Comparison of ENCODE assay signal across 1 cellular context in the genomic region with DNA sequence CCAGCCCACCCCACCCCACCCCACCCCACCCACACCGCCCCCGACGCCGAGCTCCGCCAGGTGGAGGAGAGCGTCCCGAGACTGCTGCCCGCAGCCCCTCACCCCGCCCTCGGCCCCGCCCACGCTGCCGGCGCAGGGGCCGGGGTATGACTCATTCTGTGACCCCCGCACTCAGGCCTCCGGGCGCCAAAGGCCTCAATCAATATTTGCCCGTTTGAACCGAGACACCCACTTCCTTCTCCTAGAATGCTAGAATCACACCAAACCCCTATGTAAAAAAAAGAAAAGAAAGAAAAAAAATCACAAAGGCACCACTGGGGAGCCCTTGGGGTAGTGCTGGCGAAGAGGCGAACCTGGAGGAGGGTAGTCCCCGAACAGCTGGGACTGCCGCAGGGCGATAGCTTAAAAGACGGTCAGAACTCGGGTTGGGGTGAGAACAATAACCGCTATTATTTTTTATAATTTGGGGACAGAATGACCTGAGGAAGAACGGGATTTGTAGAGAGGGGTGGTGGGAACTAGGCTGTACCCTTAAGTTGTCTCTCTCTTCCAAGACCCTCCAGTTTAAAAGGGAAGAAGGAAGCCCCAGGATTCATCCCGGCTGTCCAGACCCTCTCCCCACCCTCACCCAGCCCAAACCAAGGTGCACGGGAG.
TF ChIP-seq lines count a peak whose summit lies in the region.

No MANE protein-coding gene starts in this region.

TF ChIP-seq in K562, 482 proteins besides CTCF, POLR2A, EP300 and RAD21 (continued from another document):
- TF ChIP-seq, protein P1, sequence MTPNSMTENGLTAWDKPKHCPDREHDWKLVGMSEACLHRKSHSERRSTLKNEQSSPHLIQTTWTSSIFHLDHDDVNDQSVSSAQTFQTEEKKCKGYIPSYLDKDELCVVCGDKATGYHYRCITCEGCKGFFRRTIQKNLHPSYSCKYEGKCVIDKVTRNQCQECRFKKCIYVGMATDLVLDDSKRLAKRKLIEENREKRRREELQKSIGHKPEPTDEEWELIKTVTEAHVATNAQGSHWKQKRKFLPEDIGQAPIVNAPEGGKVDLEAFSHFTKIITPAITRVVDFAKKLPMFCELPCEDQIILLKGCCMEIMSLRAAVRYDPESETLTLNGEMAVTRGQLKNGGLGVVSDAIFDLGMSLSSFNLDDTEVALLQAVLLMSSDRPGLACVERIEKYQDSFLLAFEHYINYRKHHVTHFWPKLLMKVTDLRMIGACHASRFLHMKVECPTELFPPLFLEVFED (CRISPR knock-in tag; conservative IDR thresholded peaks at IDR 0.05): 0 out of 2 replicates have a peak, but pooled peaks have one; percentile 27
- TF ChIP-seq JUND (IDR thresholded peaks at IDR 0.05; ENCODE audit: borderline replicate concordance, low read depth, low read length) (peak; percentile 99), JUND (tag; IDR thresholded peaks at IDR 0.05; ENCODE audit: borderline replicate concordance, low read depth, low read length) (peak; percentile 91; the same call in 1 of the 3 replicates), ZBTB7A (IDR thresholded peaks at IDR 0.05; ENCODE audit: borderline replicate concordance, control insufficient read depth, low read depth, low read length) (peak; percentile 90), RCOR1 (IDR thresholded peaks at IDR 0.05; ENCODE audit: borderline replicate concordance in 1 of 2, low read depth in 2 of 2, low read length in 2 of 2) (no peak; a peak in 1 of 4 replicates), CTBP1 (IDR thresholded peaks at IDR 0.05; ENCODE audit: borderline replicate concordance) (no peak), NR2C2 (CRISPR knock-in tag; IDR thresholded peaks at IDR 0.05) (no peak), NR2C2 (tag; IDR thresholded peaks at IDR 0.05) (peak; percentile 54; the same call in 1 of the 2 replicates), ZBTB26 (CRISPR knock-in tag; IDR thresholded peaks at IDR 0.05) (no peak), SP1 (CRISPR knock-in tag; IDR thresholded peaks at IDR 0.05) (no peak), ZNF644 (tag; IDR thresholded peaks at IDR 0.05; ENCODE audit: low read depth) (no peak), SMARCE1 (IDR thresholded peaks at IDR 0.05) (peak; percentile 94), NCOR1 (IDR thresholded peaks at IDR 0.05) (peak; percentile 37), FOS (IDR thresholded peaks at IDR 0.05; ENCODE audit: extremely low read depth, insufficient read length) (peak; percentile 43), SMARCA4 (IDR thresholded peaks at IDR 0.05) (peak; percentile 93), ZNF740 (CRISPR knock-in tag; IDR thresholded peaks at IDR 0.05) (no peak), ZNF740 (tag; IDR thresholded peaks at IDR 0.05) (peak in 1 of 2 experiments; percentile 28; a peak in 1 of 4 replicates), ZSCAN29 (IDR thresholded peaks at IDR 0.05) (no peak), NCOA1 (IDR thresholded peaks at IDR 0.05; ENCODE audit: low read depth) (peak; percentile 44; the same call in 1 of the 2 replicates), CREM (IDR thresholded peaks at IDR 0.05; ENCODE audit: low read depth) (0 out of 2 replicates have a peak, but pooled peaks have one; percentile 44), ZNF384 (IDR thresholded peaks at IDR 0.05; ENCODE audit: low read depth, low read length) (peak; percentile 62), ARID2 (IDR thresholded peaks at IDR 0.05) (peak; percentile 41; the same call in 1 of the 2 replicates), NR2C1 (IDR thresholded peaks at IDR 0.05) (peak; percentile 49; the same call in 1 of the 2 replicates), NR2C1 (tag; IDR thresholded peaks at IDR 0.05) (peak; percentile 19; the same call in 1 of the 2 replicates), MAZ (CRISPR knock-in tag; conservative IDR thresholded peaks at IDR 0.05 in 1 of 2, IDR thresholded peaks at IDR 0.05 in 1 of 2) (0 out of 4 replicates have a peak, but pooled peaks of 1 of the 2 experiments have one; percentile 50), ATF3 (IDR thresholded peaks at IDR 0.05) (peak; percentile 96), ATF3 (CRISPR knock-in tag; conservative IDR thresholded peaks at IDR 0.05) (no peak), TAF1 (IDR thresholded peaks at IDR 0.05; ENCODE audit: control insufficient read depth, extremely low read depth, insufficient read depth, low read length, severe bottlenecking) (peak; percentile 66), PHF21A (IDR thresholded peaks at IDR 0.05; ENCODE audit: borderline replicate concordance, low read depth) (peak; percentile 30; the same call in 1 of the 2 replicates), DACH1 (IDR thresholded peaks at IDR 0.05; ENCODE audit: partially characterized antibody) (peak; percentile 70), MCM2 (IDR thresholded peaks at IDR 0.05; ENCODE audit: low read depth) (no peak), SPI1 (IDR thresholded peaks at IDR 0.05; ENCODE audit: borderline replicate concordance, low read depth, low read length) (peak; percentile 55; the same call in 1 of the 2 replicates)
- TF ChIP-seq, protein P2, sequence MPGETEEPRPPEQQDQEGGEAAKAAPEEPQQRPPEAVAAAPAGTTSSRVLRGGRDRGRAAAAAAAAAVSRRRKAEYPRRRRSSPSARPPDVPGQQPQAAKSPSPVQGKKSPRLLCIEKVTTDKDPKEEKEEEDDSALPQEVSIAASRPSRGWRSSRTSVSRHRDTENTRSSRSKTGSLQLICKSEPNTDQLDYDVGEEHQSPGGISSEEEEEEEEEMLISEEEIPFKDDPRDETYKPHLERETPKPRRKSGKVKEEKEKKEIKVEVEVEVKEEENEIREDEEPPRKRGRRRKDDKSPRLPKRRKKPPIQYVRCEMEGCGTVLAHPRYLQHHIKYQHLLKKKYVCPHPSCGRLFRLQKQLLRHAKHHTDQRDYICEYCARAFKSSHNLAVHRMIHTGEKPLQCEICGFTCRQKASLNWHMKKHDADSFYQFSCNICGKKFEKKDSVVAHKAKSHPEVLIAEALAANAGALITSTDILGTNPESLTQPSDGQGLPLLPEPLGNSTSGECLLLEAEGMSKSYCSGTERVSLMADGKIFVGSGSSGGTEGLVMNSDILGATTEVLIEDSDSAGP (CRISPR knock-in tag; IDR thresholded peaks at IDR 0.05): no peak
- TF ChIP-seq, protein P3, sequence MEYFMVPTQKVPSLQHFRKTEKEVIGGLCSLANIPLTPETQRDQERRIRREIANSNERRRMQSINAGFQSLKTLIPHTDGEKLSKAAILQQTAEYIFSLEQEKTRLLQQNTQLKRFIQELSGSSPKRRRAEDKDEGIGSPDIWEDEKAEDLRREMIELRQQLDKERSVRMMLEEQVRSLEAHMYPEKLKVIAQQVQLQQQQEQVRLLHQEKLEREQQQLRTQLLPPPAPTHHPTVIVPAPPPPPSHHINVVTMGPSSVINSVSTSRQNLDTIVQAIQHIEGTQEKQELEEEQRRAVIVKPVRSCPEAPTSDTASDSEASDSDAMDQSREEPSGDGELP (CRISPR knock-in tag; IDR thresholded peaks at IDR 0.05; ENCODE audit: borderline replicate concordance): peak; percentile 92
